In the genomic region with DNA sequence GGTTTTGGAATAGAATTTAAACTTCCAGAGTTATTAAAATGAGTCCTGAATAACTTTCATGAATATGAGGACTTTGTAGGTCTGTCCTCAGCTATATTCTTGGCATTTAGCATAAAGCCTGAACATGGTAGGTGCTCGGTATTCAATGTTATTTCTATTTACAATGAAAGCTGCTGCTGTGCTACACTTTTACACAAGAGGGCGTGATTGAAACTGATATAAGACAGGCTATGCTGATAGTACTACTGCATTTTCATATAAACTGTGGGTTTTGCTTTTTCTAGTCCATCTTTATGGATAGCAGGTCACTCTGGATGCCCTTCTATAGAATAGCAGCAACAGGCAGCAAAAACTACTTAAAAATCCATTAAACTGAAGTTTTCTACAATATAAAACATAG, we compare ENCODE assay signal across 9 cellular contexts. TPM values are rescaled to one million over a fixed set of nuclear protein-coding genes. Genes with fewer than 3 reads are reported as not detected.
DNase-seq lines count a peak whose midpoint lies in the region; ATAC-seq and TF ChIP-seq lines count a peak whose summit lies in the region.
"Had no signal": no experiment of that assay in that cellular context is flagged by ENCODE, and none has a peak within 500 bp of the region (broad histone marks: within the 10 kb centered on the region; RNA-seq: fewer than 3 reads in every experiment).

No MANE protein-coding gene starts in this region.

- CTCF ChIA-PET in AG04450 (lab: Charles Lee), result interaction anchor here (0.7 to 1.1 kb wide), 2 partner anchors 10 to 12 kb away, joined by 3 read pairs; partner anchors contain the start of gene GNPDA2

- TF ChIP-seq CTCF in AG04450 (IDR thresholded peaks at IDR 0.05; ENCODE audit: low read depth, low read length) (peak; percentile 47), BE2C (IDR thresholded peaks at IDR 0.05; ENCODE audit: low read depth, low read length) (no peak)

- POLR2A ChIA-PET in AG04450 (lab: Yijun Ruan, JAX), result no interaction called here

- no peak overlapping the region for H3K27ac ChIP-seq in AG04450 (ENCODE audit: low read depth, low read length)
- H3K27ac ChIP-seq: thoracic aorta had no signal

- peaks cover 39 to 59% of the 10 kb centered on the region in 2 donors for H3K27me3 Mint-ChIP-seq in effector memory CD8-positive, alpha-beta T cell
- peaks cover 12% of the 10 kb centered on the region for H3K27me3 Mint-ChIP-seq in activated T-helper 1 cell treated with anti-CD3 and anti-CD28 coated beads, Interleukin-12 subunit alpha, Interleukin-12 subunit beta, Interleukin-2, Interleukin-4 antibody, amounts not matched to agents 30 ng/mL and 10 ng/mL and 1 ng/mL, durations not matched to agents 14 hours and 24 hours and 36 hours (ENCODE audit: insufficient read depth)

- H3K36me3 ChIP-seq in BE2C, result no peaks in the 10 kb centered on the region
- H3K36me3 ChIP-seq: thoracic aorta had no signal

- H3K9me3 ChIP-seq in AG04450 (ENCODE audit: control insufficient read depth, insufficient read depth, low read length), result no peaks in the 10 kb centered on the region
- H3K9me3 ChIP-seq in BE2C, result no peaks in the 10 kb centered on the region
- H3K9me3 ChIP-seq: thoracic aorta had no signal

- H3K36me3 Mint-ChIP-seq in effector memory CD8-positive, alpha-beta T cell (ENCODE audit: insufficient read depth), result no peaks in the 10 kb centered on the region
- no peaks in the 10 kb centered on the region for H3K36me3 Mint-ChIP-seq in activated T-helper 1 cell treated with anti-CD3 and anti-CD28 coated beads, Interleukin-12 subunit alpha, Interleukin-12 subunit beta, Interleukin-2, Interleukin-4 antibody, amounts not matched to agents 30 ng/mL and 10 ng/mL and 1 ng/mL, durations not matched to agents 14 hours and 24 hours and 36 hours (ENCODE audit: low read depth)

- intact Hi-C loops in activated T-helper 1 cell treated with anti-CD3 and anti-CD28 coated beads, Interleukin-12 subunit alpha, Interleukin-12 subunit beta, Interleukin-2, Interleukin-4 antibody, amounts not matched to agents 30 ng/mL and 10 ng/mL and 1 ng/mL, durations not matched to agents 14 hours and 24 hours and 36 hours (cut with micrococcal nuclease), result no loop called here

- no peak overlapping the region for H3K4me3 ChIP-seq in AG04450 (ENCODE audit: low read depth, low read length)
- no peak overlapping the region for H3K4me3 ChIP-seq in BE2C (ENCODE audit: low read depth, low read length)
- H3K4me3 ChIP-seq: thoracic aorta had no signal

- H3K27me3 ChIP-seq in AG04450 (ENCODE audit: control insufficient read depth, insufficient read depth, low read length) (no peaks in the 10 kb centered on the region), BE2C (no peaks in the 10 kb centered on the region)

- no peaks in the 10 kb centered on the region for H3K9me3 Mint-ChIP-seq in effector memory CD8-positive, alpha-beta T cell
- no peaks in the 10 kb centered on the region for H3K9me3 Mint-ChIP-seq in activated T-helper 1 cell treated with anti-CD3 and anti-CD28 coated beads, Interleukin-12 subunit alpha, Interleukin-12 subunit beta, Interleukin-2, Interleukin-4 antibody, amounts not matched to agents 30 ng/mL and 10 ng/mL and 1 ng/mL, durations not matched to agents 14 hours and 24 hours and 36 hours

- no peaks in the 10 kb centered on the region for H3K4me1 Mint-ChIP-seq in effector memory CD8-positive, alpha-beta T cell (ENCODE audit: low read depth in 2 of 2)
- no peaks in the 10 kb centered on the region for H3K4me1 Mint-ChIP-seq in activated T-helper 1 cell treated with anti-CD3 and anti-CD28 coated beads, Interleukin-12 subunit alpha, Interleukin-12 subunit beta, Interleukin-2, Interleukin-4 antibody, amounts not matched to agents 30 ng/mL and 10 ng/mL and 1 ng/mL, durations not matched to agents 14 hours and 24 hours and 36 hours (ENCODE audit: low read depth)

- in situ Hi-C loops in ACHN (cut with HindIII; ENCODE audit: low pct_ligation_motif_present, low pct_unique_long_range_greater_than_20kb, low sequenced_read_pairs), result no loop called here

- peak; percentile 85 for ATAC-seq in GM19035 (IDR thresholded peaks at IDR 0.05; ENCODE audit: unreplicated experiment)
- ATAC-seq in HG03565 (IDR thresholded peaks at IDR 0.05; ENCODE audit: unreplicated experiment), result peak; percentile 94
- peak; percentile 57 for ATAC-seq in effector memory CD8-positive, alpha-beta T cell (replicated peaks)
- ATAC-seq in HG03521 (IDR thresholded peaks at IDR 0.05; ENCODE audit: unreplicated experiment), result no peak

- H3K4me3 Mint-ChIP-seq in effector memory CD8-positive, alpha-beta T cell, result no peak overlapping the region
- H3K4me3 Mint-ChIP-seq in activated T-helper 1 cell treated with anti-CD3 and anti-CD28 coated beads, Interleukin-12 subunit alpha, Interleukin-12 subunit beta, Interleukin-2, Interleukin-4 antibody, amounts not matched to agents 30 ng/mL and 10 ng/mL and 1 ng/mL, durations not matched to agents 14 hours and 24 hours and 36 hours, result no peak overlapping the region

- H3K27ac Mint-ChIP-seq in effector memory CD8-positive, alpha-beta T cell, result no peak overlapping the region
- no peak overlapping the region for H3K27ac Mint-ChIP-seq in activated T-helper 1 cell treated with anti-CD3 and anti-CD28 coated beads, Interleukin-12 subunit alpha, Interleukin-12 subunit beta, Interleukin-2, Interleukin-4 antibody, amounts not matched to agents 30 ng/mL and 10 ng/mL and 1 ng/mL, durations not matched to agents 14 hours and 24 hours and 36 hours

- no peak for DNase-seq in AG04450 (ENCODE audit: low read depth, low spot score)
- no peak for DNase-seq in effector memory CD8-positive, alpha-beta T cell
- no peak for DNase-seq in BE2C
- no peak for DNase-seq in activated T-helper 1 cell treated with anti-CD3 and anti-CD28 coated beads, Interleukin-12 subunit alpha, Interleukin-12 subunit beta, Interleukin-2, Interleukin-4 antibody, amounts not matched to agents 30 ng/mL and 10 ng/mL and 1 ng/mL, durations not matched to agents 14 hours and 24 hours and 36 hours (ENCODE audit: low spot score)
- no peak for DNase-seq in ACHN

- H3K4me1 ChIP-seq in BE2C, result no peaks in the 10 kb centered on the region

RNA-seq across cellular contexts. Expression of gene GNPDA2, which starts 12.3 kb away (rescaled TPM):
- 18.4 and 23.5 TPM in 2 replicates for polyA plus RNA-seq in AG04450 (2011; rRNA removed)
- polyA minus RNA-seq in AG04450 (2011; rRNA and poly(A)+ RNA removed), result 10.0 and 14.1 TPM in 2 replicates
- 10.7 TPM for polyA plus RNA-seq in BE2C (2012; ENCODE audit: insufficient read depth, insufficient read length, low read depth)
- total RNA-seq in activated T-helper 1 cell treated with anti-CD3 and anti-CD28 coated beads, Interleukin-12 subunit alpha, Interleukin-12 subunit beta, Interleukin-2, Interleukin-4 antibody, amounts not matched to agents 30 ng/mL and 10 ng/mL and 1 ng/mL, durations not matched to agents 14 hours and 24 hours and 36 hours, result 16.4 and 18.9 TPM in 2 replicates
